In genomic region chr17:32954477-32954876, GRCh38 we compare ENCODE assay signal across 2 cellular contexts.
TF ChIP-seq lines count a peak whose summit lies in the region.

No MANE protein-coding gene starts in this region.

TF ChIP-seq in HepG2, 621 proteins besides CTCF, POLR2A, EP300 and RAD21 (continues in another document):
- TF ChIP-seq NFYB (CRISPR knock-in tag; IDR thresholded peaks at IDR 0.05) (no peak), FOXK2 (IDR thresholded peaks at IDR 0.05) (no peak), MAZ (IDR thresholded peaks at IDR 0.05; ENCODE audit: borderline replicate concordance, low read depth, low read length) (no peak), MAZ (CRISPR knock-in tag; IDR thresholded peaks at IDR 0.05; ENCODE audit: low read depth) (no peak), HNF4G (IDR thresholded peaks at IDR 0.05; ENCODE audit: borderline replicate concordance, low read depth, low read length) (0 out of 2 replicates have a peak, but pooled peaks have one; percentile 10), HNF4G (CRISPR knock-in tag; IDR thresholded peaks at IDR 0.05; ENCODE audit: borderline replicate concordance, low read depth) (no peak), ZNF354B (CRISPR knock-in tag; IDR thresholded peaks at IDR 0.05) (no peak), PHF8 (CRISPR knock-in tag; IDR thresholded peaks at IDR 0.05) (no peak), NRL (CRISPR knock-in tag; IDR thresholded peaks at IDR 0.05; ENCODE audit: borderline replicate concordance) (no peak), PAX8 (CRISPR knock-in tag; IDR thresholded peaks at IDR 0.05; ENCODE audit: borderline replicate concordance) (no peak), ZNF570 (CRISPR knock-in tag; IDR thresholded peaks at IDR 0.05; ENCODE audit: borderline replicate concordance) (no peak), ZNF770 (CRISPR knock-in tag; IDR thresholded peaks at IDR 0.05) (no peak), SIN3A (IDR thresholded peaks at IDR 0.05; ENCODE audit: borderline replicate concordance, low read depth, low read length) (no peak), ZBTB8A (CRISPR knock-in tag; IDR thresholded peaks at IDR 0.05; ENCODE audit: borderline replicate concordance, low read depth) (no peak), PITX1 (CRISPR knock-in tag; IDR thresholded peaks at IDR 0.05) (no peak), SAP130 (CRISPR knock-in tag; IDR thresholded peaks at IDR 0.05; ENCODE audit: low read depth) (no peak), HNF4A (CRISPR knock-in tag; IDR thresholded peaks at IDR 0.05) (peak; percentile 57), SALL1 (CRISPR knock-in tag; IDR thresholded peaks at IDR 0.05) (peak; percentile 47; the same call in 1 of the 2 replicates), ZNF180 (CRISPR knock-in tag; IDR thresholded peaks at IDR 0.05; ENCODE audit: borderline replicate concordance, low read depth) (no peak), TAF15 (IDR thresholded peaks at IDR 0.05; ENCODE audit: low read depth, low read length, poor library complexity, severe bottlenecking) (no peak), ZNF253 (CRISPR knock-in tag; IDR thresholded peaks at IDR 0.05; ENCODE audit: borderline replicate concordance) (no peak), ZFP37 (CRISPR knock-in tag; IDR thresholded peaks at IDR 0.05; ENCODE audit: borderline replicate concordance) (no peak), UBTF (CRISPR knock-in tag; IDR thresholded peaks at IDR 0.05) (no peak), KLF13 (CRISPR knock-in tag; IDR thresholded peaks at IDR 0.05) (no peak)
- TF ChIP-seq, protein P1, sequence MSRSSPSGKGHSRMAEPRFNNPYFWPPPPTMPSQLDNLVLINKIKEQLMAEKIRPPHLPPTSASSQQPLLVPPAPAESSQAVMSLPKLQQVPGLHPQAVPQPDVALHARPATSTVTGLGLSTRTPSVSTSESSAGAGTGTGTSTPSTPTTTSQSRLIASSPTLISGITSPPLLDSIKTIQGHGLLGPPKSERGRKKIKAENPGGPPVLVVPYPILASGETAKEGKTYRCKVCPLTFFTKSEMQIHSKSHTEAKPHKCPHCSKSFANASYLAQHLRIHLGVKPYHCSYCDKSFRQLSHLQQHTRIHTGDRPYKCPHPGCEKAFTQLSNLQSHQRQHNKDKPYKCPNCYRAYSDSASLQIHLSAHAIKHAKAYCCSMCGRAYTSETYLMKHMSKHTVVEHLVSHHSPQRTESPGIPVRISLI (CRISPR knock-in tag; IDR thresholded peaks at IDR 0.05; ENCODE audit: borderline replicate concordance), result peak; percentile 54; the same call in 1 of the 2 replicates
- TF ChIP-seq, protein P2, sequence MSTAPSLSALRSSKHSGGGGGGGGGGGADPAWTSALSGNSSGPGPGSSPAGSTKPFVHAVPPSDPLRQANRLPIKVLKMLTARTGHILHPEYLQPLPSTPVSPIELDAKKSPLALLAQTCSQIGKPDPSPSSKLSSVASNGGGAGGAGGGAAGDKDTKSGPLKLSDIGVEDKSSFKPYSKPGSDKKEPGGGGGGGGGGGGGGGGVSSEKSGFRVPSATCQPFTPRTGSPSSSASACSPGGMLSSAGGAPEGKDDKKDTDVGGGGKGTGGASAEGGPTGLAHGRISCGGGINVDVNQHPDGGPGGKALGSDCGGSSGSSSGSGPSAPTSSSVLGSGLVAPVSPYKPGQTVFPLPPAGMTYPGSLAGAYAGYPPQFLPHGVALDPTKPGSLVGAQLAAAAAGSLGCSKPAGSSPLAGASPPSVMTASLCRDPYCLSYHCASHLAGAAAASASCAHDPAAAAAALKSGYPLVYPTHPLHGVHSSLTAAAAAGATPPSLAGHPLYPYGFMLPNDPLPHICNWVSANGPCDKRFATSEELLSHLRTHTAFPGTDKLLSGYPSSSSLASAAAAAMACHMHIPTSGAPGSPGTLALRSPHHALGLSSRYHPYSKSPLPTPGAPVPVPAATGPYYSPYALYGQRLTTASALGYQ (CRISPR knock-in tag; IDR thresholded peaks at IDR 0.05), result no peak

TF ChIP-seq in WTC11, 78 proteins besides CTCF, POLR2A, EP300 and RAD21:
- TF ChIP-seq ZNF416 (CRISPR knock-in tag; IDR thresholded peaks at IDR 0.05) (no peak), ZSCAN18 (CRISPR knock-in tag; IDR thresholded peaks at IDR 0.05) (no peak), TEAD1 (CRISPR knock-in tag; IDR thresholded peaks at IDR 0.05) (no peak), GTF2I (CRISPR knock-in tag; conservative IDR thresholded peaks at IDR 0.05) (no peak), ESRRA (CRISPR knock-in tag; IDR thresholded peaks at IDR 0.05; ENCODE audit: borderline replicate concordance) (no peak), RELA (CRISPR knock-in tag; IDR thresholded peaks at IDR 0.05; ENCODE audit: borderline replicate concordance) (no peak), ERG (CRISPR knock-in tag; IDR thresholded peaks at IDR 0.05) (no peak), ZNF396 (CRISPR knock-in tag; IDR thresholded peaks at IDR 0.05; ENCODE audit: borderline replicate concordance) (no peak), HMGA2 (CRISPR knock-in tag; IDR thresholded peaks at IDR 0.05) (no peak), JAZF1 (CRISPR knock-in tag; IDR thresholded peaks at IDR 0.05) (no peak), ZBTB21 (CRISPR knock-in tag; IDR thresholded peaks at IDR 0.05; ENCODE audit: borderline replicate concordance) (no peak), ZNF138 (CRISPR knock-in tag; conservative IDR thresholded peaks at IDR 0.05) (no peak), SP1 (CRISPR knock-in tag; conservative IDR thresholded peaks at IDR 0.05) (no peak)
- TF ChIP-seq, protein P3, sequence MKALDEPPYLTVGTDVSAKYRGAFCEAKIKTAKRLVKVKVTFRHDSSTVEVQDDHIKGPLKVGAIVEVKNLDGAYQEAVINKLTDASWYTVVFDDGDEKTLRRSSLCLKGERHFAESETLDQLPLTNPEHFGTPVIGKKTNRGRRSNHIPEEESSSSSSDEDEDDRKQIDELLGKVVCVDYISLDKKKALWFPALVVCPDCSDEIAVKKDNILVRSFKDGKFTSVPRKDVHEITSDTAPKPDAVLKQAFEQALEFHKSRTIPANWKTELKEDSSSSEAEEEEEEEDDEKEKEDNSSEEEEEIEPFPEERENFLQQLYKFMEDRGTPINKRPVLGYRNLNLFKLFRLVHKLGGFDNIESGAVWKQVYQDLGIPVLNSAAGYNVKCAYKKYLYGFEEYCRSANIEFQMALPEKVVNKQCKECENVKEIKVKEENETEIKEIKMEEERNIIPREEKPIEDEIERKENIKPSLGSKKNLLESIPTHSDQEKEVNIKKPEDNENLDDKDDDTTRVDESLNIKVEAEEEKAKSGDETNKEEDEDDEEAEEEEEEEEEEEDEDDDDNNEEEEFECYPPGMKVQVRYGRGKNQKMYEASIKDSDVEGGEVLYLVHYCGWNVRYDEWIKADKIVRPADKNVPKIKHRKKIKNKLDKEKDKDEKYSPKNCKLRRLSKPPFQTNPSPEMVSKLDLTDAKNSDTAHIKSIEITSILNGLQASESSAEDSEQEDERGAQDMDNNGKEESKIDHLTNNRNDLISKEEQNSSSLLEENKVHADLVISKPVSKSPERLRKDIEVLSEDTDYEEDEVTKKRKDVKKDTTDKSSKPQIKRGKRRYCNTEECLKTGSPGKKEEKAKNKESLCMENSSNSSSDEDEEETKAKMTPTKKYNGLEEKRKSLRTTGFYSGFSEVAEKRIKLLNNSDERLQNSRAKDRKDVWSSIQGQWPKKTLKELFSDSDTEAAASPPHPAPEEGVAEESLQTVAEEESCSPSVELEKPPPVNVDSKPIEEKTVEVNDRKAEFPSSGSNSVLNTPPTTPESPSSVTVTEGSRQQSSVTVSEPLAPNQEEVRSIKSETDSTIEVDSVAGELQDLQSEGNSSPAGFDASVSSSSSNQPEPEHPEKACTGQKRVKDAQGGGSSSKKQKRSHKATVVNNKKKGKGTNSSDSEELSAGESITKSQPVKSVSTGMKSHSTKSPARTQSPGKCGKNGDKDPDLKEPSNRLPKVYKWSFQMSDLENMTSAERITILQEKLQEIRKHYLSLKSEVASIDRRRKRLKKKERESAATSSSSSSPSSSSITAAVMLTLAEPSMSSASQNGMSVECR (CRISPR knock-in tag; IDR thresholded peaks at IDR 0.05; ENCODE audit: borderline replicate concordance), result no peak
- TF ChIP-seq, protein P4, sequence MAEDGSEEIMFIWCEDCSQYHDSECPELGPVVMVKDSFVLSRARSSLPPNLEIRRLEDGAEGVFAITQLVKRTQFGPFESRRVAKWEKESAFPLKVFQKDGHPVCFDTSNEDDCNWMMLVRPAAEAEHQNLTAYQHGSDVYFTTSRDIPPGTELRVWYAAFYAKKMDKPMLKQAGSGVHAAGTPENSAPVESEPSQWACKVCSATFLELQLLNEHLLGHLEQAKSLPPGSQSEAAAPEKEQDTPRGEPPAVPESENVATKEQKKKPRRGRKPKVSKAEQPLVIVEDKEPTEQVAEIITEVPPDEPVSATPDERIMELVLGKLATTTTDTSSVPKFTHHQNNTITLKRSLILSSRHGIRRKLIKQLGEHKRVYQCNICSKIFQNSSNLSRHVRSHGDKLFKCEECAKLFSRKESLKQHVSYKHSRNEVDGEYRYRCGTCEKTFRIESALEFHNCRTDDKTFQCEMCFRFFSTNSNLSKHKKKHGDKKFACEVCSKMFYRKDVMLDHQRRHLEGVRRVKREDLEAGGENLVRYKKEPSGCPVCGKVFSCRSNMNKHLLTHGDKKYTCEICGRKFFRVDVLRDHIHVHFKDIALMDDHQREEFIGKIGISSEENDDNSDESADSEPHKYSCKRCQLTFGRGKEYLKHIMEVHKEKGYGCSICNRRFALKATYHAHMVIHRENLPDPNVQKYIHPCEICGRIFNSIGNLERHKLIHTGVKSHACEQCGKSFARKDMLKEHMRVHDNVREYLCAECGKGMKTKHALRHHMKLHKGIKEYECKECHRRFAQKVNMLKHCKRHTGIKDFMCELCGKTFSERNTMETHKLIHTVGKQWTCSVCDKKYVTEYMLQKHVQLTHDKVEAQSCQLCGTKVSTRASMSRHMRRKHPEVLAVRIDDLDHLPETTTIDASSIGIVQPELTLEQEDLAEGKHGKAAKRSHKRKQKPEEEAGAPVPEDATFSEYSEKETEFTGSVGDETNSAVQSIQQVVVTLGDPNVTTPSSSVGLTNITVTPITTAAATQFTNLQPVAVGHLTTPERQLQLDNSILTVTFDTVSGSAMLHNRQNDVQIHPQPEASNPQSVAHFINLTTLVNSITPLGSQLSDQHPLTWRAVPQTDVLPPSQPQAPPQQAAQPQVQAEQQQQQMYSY (CRISPR knock-in tag; IDR thresholded peaks at IDR 0.05), result no peak
- TF ChIP-seq, protein P5, sequence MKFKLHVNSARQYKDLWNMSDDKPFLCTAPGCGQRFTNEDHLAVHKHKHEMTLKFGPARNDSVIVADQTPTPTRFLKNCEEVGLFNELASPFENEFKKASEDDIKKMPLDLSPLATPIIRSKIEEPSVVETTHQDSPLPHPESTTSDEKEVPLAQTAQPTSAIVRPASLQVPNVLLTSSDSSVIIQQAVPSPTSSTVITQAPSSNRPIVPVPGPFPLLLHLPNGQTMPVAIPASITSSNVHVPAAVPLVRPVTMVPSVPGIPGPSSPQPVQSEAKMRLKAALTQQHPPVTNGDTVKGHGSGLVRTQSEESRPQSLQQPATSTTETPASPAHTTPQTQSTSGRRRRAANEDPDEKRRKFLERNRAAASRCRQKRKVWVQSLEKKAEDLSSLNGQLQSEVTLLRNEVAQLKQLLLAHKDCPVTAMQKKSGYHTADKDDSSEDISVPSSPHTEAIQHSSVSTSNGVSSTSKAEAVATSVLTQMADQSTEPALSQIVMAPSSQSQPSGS (CRISPR knock-in tag; IDR thresholded peaks at IDR 0.05; ENCODE audit: borderline replicate concordance, low read depth), result no peak
